Comparison of ENCODE assay signal across 1 cellular context in genomic region chr2:18849841-18850578, GRCh38.
TF ChIP-seq lines count a peak whose summit lies in the region.

No MANE protein-coding gene starts in this region.

TF ChIP-seq in GM23338, 12 proteins besides CTCF, POLR2A, EP300 and RAD21 (continued from another document):
- TF ChIP-seq ZNF462 (CRISPR knock-in tag; IDR thresholded peaks at IDR 0.05) (no peak), ZNF331 (CRISPR knock-in tag; IDR thresholded peaks at IDR 0.05; ENCODE audit: low read depth) (no peak), JUNB (IDR thresholded peaks at IDR 0.05; ENCODE audit: unreplicated experiment) (no peak), EZH2 (IDR thresholded peaks at IDR 0.05; ENCODE audit: low read depth, unreplicated experiment) (no peak), EZH2phosphoT487 (IDR thresholded peaks at IDR 0.05; ENCODE audit: unreplicated experiment) (no peak), CREB1 (CRISPR knock-in tag; IDR thresholded peaks at IDR 0.05; ENCODE audit: low read depth) (no peak)
